Comparison of ENCODE assay signal across 13 cellular contexts in the genomic region with DNA sequence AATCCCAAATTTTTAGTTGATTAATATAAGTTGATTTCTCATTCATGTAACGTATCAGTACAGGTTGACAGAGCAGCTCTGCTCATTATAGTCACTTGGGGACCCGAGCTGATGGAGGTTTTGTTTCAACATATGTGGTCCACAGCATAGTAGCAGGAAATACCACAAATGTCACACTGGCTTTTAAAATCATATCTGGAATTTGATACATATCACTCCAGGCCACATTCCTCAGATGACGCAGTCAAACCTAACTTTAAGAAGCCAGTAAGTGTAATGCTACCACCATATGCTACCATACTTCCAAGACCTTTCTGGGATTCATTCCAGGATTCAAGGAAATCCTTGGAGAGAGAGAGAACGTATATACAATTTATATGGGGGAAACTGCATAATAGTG.
DNase-seq lines count a peak whose midpoint lies in the region; ATAC-seq, FAIRE-seq and TF ChIP-seq lines count a peak whose summit lies in the region.
"Had no signal": no experiment of that assay in that cellular context is flagged by ENCODE, and none has a peak within 500 bp of the region (broad histone marks: within the 10 kb centered on the region; RNA-seq: fewer than 3 reads in every experiment).

No MANE protein-coding gene starts in this region.

- H3K9ac ChIP-seq in adipocyte (ENCODE audit: low read length) = no peak overlapping the region

- CTCF ChIA-PET in AG04450 (lab: Charles Lee) = no interaction called here

- intact Hi-C loops in psoas muscle (cut with DNase I) = no loop called here
- intact Hi-C loops in left ventricle myocardium inferior (cut with micrococcal nuclease) = no loop called here

- DNase-seq in AG04450 (ENCODE audit: low read depth, low spot score) = peak; percentile 66
- peak; percentile 98 for DNase-seq in HS-5 (ENCODE audit: low read depth)
- peak; percentile 70 for DNase-seq in adipocyte (ENCODE audit: low read depth)
- peak; percentile 78 for DNase-seq in iris pigment epithelial cell (ENCODE audit: low read depth)
- DNase-seq in D721Med (ENCODE audit: insufficient read length, low spot score) = no peak
- DNase-seq in psoas muscle = no peak
- no peak for DNase-seq in left ventricle myocardium inferior
- DNase-seq in germinal center (ENCODE audit: low spot score) = no peak
- DNase-seq: activated effector memory CD4-positive, alpha-beta T cell treated with anti-CD3 and anti-CD28 coated beads, Interleukin-2, amount 50 U/mL, for 16 hours; GF-D8; Karpas-422; stimulated activated CD4-positive, alpha-beta T cell treated with anti-CD3 and anti-CD28 coated beads, Interleukin-4, amount 100 ng/mL, for 4 hours had no signal

- no peak for FAIRE-seq in D721Med (lab: Jason Lieb, UNC)

- no peak overlapping the region for H3K27ac ChIP-seq in AG04450 (ENCODE audit: low read depth, low read length)
- H3K27ac ChIP-seq in psoas muscle = no peak overlapping the region
- no peak overlapping the region for H3K27ac ChIP-seq in left ventricle myocardium inferior (replicated peaks)

- WGBS in psoas muscle, 3 donors = 71 to 81% (median 71%) methylated on average over 4 of the region's 4 CpGs

- H3K4me3 ChIP-seq in AG04450 (ENCODE audit: low read depth, low read length) (no peak overlapping the region), adipocyte (ENCODE audit: low read length) (no peak overlapping the region), psoas muscle (no peak overlapping the region), left ventricle myocardium inferior (no peak overlapping the region)

- H3K27me3 ChIP-seq in AG04450 (ENCODE audit: control insufficient read depth, insufficient read depth, low read length) (no peaks in the 10 kb centered on the region), adipocyte (replicated peaks; ENCODE audit: control insufficient read depth, insufficient read depth, low read length) (no peaks in the 10 kb centered on the region), psoas muscle (ENCODE audit: insufficient read depth in 3 of 3, low read length in 2 of 3) (no peaks in the 10 kb centered on the region), left ventricle myocardium inferior (ENCODE audit: low read depth) (no peaks in the 10 kb centered on the region)

- no peak for ATAC-seq in psoas muscle
- ATAC-seq: activated CD4-positive, CD25-positive, alpha-beta regulatory T cell treated with anti-CD3 and anti-CD28 coated beads, Interleukin-2, amount 50 U/mL, for 24 hours had no signal

- H3K36me3 ChIP-seq in adipocyte (ENCODE audit: control insufficient read depth, insufficient read depth, low read length, severe bottlenecking) (peaks cover 10% of the 10 kb centered on the region), psoas muscle (ENCODE audit: insufficient read depth in 1 of 2, low read depth in 1 of 2) (no peaks in the 10 kb centered on the region), left ventricle myocardium inferior (no peaks in the 10 kb centered on the region)

- H3K4me1 ChIP-seq in adipocyte (ENCODE audit: control insufficient read depth, insufficient read depth, low read length) (peaks cover 8% of the 10 kb centered on the region), psoas muscle (no peaks in the 10 kb centered on the region), left ventricle myocardium inferior (peaks cover 16% of the 10 kb centered on the region)

- TF ChIP-seq CTCF in AG04450 (IDR thresholded peaks at IDR 0.05; ENCODE audit: low read depth, low read length) (no peak), D721Med (IDR thresholded peaks at IDR 0.05; ENCODE audit: insufficient read depth, missing control alignments) (no peak), psoas muscle (IDR thresholded peaks at IDR 0.05) (no peak), left ventricle myocardium inferior (IDR thresholded peaks at IDR 0.05; ENCODE audit: borderline replicate concordance) (no peak)

- POLR2A ChIA-PET in AG04450 (lab: Yijun Ruan, JAX) = no interaction called here

- no peaks in the 10 kb centered on the region for H3K9me3 ChIP-seq in AG04450 (ENCODE audit: control insufficient read depth, insufficient read depth, low read length)
- no peaks in the 10 kb centered on the region for H3K9me3 ChIP-seq in adipocyte (ENCODE audit: control insufficient read depth, low read length)
- H3K9me3 ChIP-seq in psoas muscle = no peaks in the 10 kb centered on the region
- no peaks in the 10 kb centered on the region for H3K9me3 ChIP-seq in left ventricle myocardium inferior (replicated peaks)

Comparison
In these comparisons a context has a peak if more than half of its experiments do, and no peak if none do; other contexts are left out.
1. DNase-seq: peak in AG04450 (single experiment), HS-5 (single experiment), adipocyte (single experiment) and iris pigment epithelial cell (single experiment); none in D721Med (single experiment), psoas muscle (0 of 2), left ventricle myocardium inferior (single experiment) and germinal center (single experiment).